1 cellular context compared by ENCODE assay signal in genomic region chr11:30992513-30992849, GRCh38.
TF ChIP-seq lines count a peak whose summit lies in the region.

No MANE protein-coding gene starts in this region.

TF ChIP-seq in HepG2, 621 proteins besides CTCF, POLR2A, EP300 and RAD21 (continued from another document and continues in another):
- TF ChIP-seq ARID4A (CRISPR knock-in tag; IDR thresholded peaks at IDR 0.05; ENCODE audit: borderline replicate concordance) (no peak; the same call in 1 of the 2 replicates), HOXA9 (CRISPR knock-in tag; IDR thresholded peaks at IDR 0.05; ENCODE audit: borderline replicate concordance) (no peak), TOPORS (CRISPR knock-in tag; IDR thresholded peaks at IDR 0.05) (no peak), YEATS2 (CRISPR knock-in tag; IDR thresholded peaks at IDR 0.05; ENCODE audit: borderline replicate concordance) (no peak), ZNF652 (CRISPR knock-in tag; IDR thresholded peaks at IDR 0.05; ENCODE audit: borderline replicate concordance, low read depth) (peak; percentile 78), ZFP1 (CRISPR knock-in tag; IDR thresholded peaks at IDR 0.05) (no peak), MED1 (CRISPR knock-in tag; IDR thresholded peaks at IDR 0.05) (0 out of 2 replicates have a peak, but pooled peaks have one; percentile 11), ATRX (CRISPR knock-in tag; IDR thresholded peaks at IDR 0.05; ENCODE audit: borderline replicate concordance) (no peak), ISL2 (CRISPR knock-in tag; IDR thresholded peaks at IDR 0.05) (no peak), ZNF460 (CRISPR knock-in tag; IDR thresholded peaks at IDR 0.05; ENCODE audit: borderline replicate concordance) (no peak), NAIF1 (CRISPR knock-in tag; IDR thresholded peaks at IDR 0.05; ENCODE audit: borderline replicate concordance) (no peak), ZNF549 (CRISPR knock-in tag; IDR thresholded peaks at IDR 0.05) (no peak), ZBTB7B (CRISPR knock-in tag; IDR thresholded peaks at IDR 0.05) (no peak), RFX3 (CRISPR knock-in tag; IDR thresholded peaks at IDR 0.05) (peak; percentile 68), PAWR (CRISPR knock-in tag; IDR thresholded peaks at IDR 0.05; ENCODE audit: borderline replicate concordance) (no peak), ONECUT2 (CRISPR knock-in tag; IDR thresholded peaks at IDR 0.05) (no peak), ZNF879 (CRISPR knock-in tag; IDR thresholded peaks at IDR 0.05) (no peak), HNF4A (CRISPR knock-in tag; IDR thresholded peaks at IDR 0.05) (peak; percentile 87), KAT7 (CRISPR knock-in tag; IDR thresholded peaks at IDR 0.05; ENCODE audit: borderline replicate concordance) (no peak), ZNF143 (CRISPR knock-in tag; IDR thresholded peaks at IDR 0.05) (no peak), SOX6 (IDR thresholded peaks at IDR 0.05) (no peak), SOX6 (CRISPR knock-in tag; IDR thresholded peaks at IDR 0.05) (peak; percentile 61; the same call in 1 of the 2 replicates), CEBPG (CRISPR knock-in tag; IDR thresholded peaks at IDR 0.05) (no peak), RBM39 (IDR thresholded peaks at IDR 0.05; ENCODE audit: low read depth, low read length, poor library complexity, severe bottlenecking) (no peak), PPARG (CRISPR knock-in tag; conservative IDR thresholded peaks at IDR 0.05) (no peak), SRF (IDR thresholded peaks at IDR 0.05; ENCODE audit: low read depth, low read length) (no peak), MEIS2 (CRISPR knock-in tag; IDR thresholded peaks at IDR 0.05) (no peak), ZNF513 (CRISPR knock-in tag; conservative IDR thresholded peaks at IDR 0.05) (no peak), SP5 (CRISPR knock-in tag; IDR thresholded peaks at IDR 0.05; ENCODE audit: borderline replicate concordance, low read depth) (no peak), ZNF674 (CRISPR knock-in tag; IDR thresholded peaks at IDR 0.05; ENCODE audit: low read depth) (no peak), NFE2L2 (IDR thresholded peaks at IDR 0.05; ENCODE audit: low read length) (peak; percentile 94), HOXA3 (CRISPR knock-in tag; IDR thresholded peaks at IDR 0.05) (0 out of 2 replicates have a peak, but pooled peaks have one; percentile 29), ZNF292 (CRISPR knock-in tag; IDR thresholded peaks at IDR 0.05; ENCODE audit: borderline replicate concordance, low read depth) (no peak)
- TF ChIP-seq, protein P1, sequence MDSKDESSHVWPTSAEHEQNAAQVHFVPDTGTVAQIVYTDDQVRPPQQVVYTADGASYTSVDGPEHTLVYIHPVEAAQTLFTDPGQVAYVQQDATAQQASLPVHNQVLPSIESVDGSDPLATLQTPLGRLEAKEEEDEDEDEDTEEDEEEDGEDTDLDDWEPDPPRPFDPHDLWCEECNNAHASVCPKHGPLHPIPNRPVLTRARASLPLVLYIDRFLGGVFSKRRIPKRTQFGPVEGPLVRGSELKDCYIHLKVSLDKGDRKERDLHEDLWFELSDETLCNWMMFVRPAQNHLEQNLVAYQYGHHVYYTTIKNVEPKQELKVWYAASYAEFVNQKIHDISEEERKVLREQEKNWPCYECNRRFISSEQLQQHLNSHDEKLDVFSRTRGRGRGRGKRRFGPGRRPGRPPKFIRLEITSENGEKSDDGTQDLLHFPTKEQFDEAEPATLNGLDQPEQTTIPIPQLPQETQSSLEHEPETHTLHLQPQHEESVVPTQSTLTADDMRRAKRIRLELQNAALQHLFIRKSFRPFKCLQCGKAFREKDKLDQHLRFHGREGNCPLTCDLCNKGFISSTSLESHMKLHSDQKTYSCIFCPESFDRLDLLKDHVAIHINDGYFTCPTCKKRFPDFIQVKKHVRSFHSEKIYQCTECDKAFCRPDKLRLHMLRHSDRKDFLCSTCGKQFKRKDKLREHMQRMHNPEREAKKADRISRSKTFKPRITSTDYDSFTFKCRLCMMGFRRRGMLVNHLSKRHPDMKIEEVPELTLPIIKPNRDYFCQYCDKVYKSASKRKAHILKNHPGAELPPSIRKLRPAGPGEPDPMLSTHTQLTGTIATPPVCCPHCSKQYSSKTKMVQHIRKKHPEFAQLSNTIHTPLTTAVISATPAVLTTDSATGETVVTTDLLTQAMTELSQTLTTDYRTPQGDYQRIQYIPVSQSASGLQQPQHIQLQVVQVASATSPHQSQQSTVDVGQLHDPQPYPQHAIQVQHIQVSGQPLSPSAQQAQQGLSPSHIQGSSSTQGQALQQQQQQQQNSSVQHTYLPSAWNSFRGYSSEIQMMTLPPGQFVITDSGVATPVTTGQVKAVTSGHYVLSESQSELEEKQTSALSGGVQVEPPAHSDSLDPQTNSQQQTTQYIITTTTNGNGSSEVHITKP (CRISPR knock-in tag; IDR thresholded peaks at IDR 0.05; ENCODE audit: low read depth) = no peak
- TF ChIP-seq, protein P2, sequence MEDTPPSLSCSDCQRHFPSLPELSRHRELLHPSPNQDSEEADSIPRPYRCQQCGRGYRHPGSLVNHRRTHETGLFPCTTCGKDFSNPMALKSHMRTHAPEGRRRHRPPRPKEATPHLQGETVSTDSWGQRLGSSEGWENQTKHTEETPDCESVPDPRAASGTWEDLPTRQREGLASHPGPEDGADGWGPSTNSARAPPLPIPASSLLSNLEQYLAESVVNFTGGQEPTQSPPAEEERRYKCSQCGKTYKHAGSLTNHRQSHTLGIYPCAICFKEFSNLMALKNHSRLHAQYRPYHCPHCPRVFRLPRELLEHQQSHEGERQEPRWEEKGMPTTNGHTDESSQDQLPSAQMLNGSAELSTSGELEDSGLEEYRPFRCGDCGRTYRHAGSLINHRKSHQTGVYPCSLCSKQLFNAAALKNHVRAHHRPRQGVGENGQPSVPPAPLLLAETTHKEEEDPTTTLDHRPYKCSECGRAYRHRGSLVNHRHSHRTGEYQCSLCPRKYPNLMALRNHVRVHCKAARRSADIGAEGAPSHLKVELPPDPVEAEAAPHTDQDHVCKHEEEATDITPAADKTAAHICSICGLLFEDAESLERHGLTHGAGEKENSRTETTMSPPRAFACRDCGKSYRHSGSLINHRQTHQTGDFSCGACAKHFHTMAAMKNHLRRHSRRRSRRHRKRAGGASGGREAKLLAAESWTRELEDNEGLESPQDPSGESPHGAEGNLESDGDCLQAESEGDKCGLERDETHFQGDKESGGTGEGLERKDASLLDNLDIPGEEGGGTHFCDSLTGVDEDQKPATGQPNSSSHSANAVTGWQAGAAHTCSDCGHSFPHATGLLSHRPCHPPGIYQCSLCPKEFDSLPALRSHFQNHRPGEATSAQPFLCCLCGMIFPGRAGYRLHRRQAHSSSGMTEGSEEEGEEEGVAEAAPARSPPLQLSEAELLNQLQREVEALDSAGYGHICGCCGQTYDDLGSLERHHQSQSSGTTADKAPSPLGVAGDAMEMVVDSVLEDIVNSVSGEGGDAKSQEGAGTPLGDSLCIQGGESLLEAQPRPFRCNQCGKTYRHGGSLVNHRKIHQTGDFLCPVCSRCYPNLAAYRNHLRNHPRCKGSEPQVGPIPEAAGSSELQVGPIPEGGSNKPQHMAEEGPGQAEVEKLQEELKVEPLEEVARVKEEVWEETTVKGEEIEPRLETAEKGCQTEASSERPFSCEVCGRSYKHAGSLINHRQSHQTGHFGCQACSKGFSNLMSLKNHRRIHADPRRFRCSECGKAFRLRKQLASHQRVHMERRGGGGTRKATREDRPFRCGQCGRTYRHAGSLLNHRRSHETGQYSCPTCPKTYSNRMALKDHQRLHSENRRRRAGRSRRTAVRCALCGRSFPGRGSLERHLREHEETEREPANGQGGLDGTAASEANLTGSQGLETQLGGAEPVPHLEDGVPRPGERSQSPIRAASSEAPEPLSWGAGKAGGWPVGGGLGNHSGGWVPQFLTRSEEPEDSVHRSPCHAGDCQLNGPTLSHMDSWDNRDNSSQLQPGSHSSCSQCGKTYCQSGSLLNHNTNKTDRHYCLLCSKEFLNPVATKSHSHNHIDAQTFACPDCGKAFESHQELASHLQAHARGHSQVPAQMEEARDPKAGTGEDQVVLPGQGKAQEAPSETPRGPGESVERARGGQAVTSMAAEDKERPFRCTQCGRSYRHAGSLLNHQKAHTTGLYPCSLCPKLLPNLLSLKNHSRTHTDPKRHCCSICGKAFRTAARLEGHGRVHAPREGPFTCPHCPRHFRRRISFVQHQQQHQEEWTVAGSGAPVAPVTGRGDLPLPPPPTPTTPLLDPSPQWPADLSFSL (CRISPR knock-in tag; IDR thresholded peaks at IDR 0.05) = no peak
- TF ChIP-seq, protein P3, sequence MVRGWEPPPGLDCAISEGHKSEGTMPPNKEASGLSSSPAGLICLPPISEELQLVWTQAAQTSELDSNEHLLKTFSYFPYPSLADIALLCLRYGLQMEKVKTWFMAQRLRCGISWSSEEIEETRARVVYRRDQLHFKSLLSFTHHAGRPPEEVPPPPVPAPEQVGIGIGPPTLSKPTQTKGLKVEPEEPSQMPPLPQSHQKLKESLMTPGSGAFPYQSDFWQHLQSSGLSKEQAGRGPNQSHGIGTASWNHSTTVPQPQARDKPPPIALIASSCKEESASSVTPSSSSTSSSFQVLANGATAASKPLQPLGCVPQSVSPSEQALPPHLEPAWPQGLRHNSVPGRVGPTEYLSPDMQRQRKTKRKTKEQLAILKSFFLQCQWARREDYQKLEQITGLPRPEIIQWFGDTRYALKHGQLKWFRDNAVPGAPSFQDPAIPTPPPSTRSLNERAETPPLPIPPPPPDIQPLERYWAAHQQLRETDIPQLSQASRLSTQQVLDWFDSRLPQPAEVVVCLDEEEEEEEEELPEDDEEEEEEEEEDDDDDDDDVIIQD (CRISPR knock-in tag; IDR thresholded peaks at IDR 0.05; ENCODE audit: low read depth) = peak; percentile 55; the same call in 1 of the 2 replicates
- TF ChIP-seq, protein P4, sequence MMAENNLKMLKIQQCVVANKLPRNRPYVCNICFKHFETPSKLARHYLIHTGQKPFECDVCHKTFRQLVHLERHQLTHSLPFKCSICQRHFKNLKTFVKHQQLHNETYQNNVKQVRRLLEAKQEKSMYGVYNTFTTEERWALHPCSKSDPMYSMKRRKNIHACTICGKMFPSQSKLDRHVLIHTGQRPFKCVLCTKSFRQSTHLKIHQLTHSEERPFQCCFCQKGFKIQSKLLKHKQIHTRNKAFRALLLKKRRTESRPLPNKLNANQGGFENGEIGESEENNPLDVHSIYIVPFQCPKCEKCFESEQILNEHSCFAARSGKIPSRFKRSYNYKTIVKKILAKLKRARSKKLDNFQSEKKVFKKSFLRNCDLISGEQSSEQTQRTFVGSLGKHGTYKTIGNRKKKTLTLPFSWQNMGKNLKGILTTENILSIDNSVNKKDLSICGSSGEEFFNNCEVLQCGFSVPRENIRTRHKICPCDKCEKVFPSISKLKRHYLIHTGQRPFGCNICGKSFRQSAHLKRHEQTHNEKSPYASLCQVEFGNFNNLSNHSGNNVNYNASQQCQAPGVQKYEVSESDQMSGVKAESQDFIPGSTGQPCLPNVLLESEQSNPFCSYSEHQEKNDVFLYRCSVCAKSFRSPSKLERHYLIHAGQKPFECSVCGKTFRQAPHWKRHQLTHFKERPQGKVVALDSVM (CRISPR knock-in tag; IDR thresholded peaks at IDR 0.05) = no peak
- TF ChIP-seq, protein P5, sequence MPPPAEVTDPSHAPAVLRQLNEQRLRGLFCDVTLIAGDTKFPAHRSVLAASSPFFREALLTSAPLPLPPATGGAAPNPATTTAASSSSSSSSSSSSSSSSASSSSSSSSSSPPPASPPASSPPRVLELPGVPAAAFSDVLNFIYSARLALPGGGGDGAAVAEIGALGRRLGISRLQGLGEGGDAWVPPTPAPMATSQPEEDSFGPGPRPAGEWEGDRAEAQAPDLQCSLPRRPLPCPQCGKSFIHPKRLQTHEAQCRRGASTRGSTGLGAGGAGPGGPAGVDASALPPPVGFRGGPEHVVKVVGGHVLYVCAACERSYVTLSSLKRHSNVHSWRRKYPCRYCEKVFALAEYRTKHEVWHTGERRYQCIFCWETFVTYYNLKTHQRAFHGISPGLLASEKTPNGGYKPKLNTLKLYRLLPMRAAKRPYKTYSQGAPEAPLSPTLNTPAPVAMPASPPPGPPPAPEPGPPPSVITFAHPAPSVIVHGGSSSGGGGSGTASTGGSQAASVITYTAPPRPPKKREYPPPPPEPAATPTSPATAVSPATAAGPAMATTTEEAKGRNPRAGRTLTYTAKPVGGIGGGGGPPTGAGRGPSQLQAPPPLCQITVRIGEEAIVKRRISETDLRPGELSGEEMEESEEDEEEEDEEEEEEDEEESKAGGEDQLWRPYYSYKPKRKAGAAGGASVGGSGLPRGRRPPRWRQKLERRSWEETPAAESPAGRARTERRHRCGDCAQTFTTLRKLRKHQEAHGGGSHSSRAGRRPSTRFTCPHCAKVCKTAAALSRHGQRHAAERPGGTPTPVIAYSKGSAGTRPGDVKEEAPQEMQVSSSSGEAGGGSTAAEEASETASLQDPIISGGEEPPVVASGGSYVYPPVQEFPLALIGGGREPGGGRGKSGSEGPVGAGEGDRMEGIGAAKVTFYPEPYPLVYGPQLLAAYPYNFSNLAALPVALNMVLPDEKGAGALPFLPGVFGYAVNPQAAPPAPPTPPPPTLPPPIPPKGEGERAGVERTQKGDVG (CRISPR knock-in tag; IDR thresholded peaks at IDR 0.05; ENCODE audit: borderline replicate concordance) = no peak
